ENCODE assay signal across 17 cellular contexts in genomic region chr22:45478108-45478771, GRCh38. TPM values are rescaled to one million over a fixed set of nuclear protein-coding genes. Genes with fewer than 3 reads are reported as not detected.
DNase-seq lines count a peak whose midpoint lies in the region; ATAC-seq and TF ChIP-seq lines count a peak whose summit lies in the region.
"Had no signal": no experiment of that assay in that cellular context is flagged by ENCODE, and none has a peak within 500 bp of the region (broad histone marks: within the 10 kb centered on the region; RNA-seq: fewer than 3 reads in every experiment).

No MANE protein-coding gene starts in this region.

- H3K4me1 ChIP-seq in Panc1 (ENCODE audit: control insufficient read depth, insufficient read depth, low read length), result peaks cover 8% of the 10 kb centered on the region; the same call in 1 of the 2 replicates
- no peaks in the 10 kb centered on the region for H3K4me1 ChIP-seq in colonic mucosa
- H3K4me1 ChIP-seq in suprapubic skin, result peaks cover 31% of the 10 kb centered on the region

- no peak overlapping the region for H3K4me3 ChIP-seq in Panc1 (ENCODE audit: low read depth in 2 of 2, low read length in 2 of 2)
- H3K4me3 ChIP-seq in colonic mucosa, result no peak overlapping the region
- H3K4me3 ChIP-seq in suprapubic skin, result no peak overlapping the region
- H3K4me3 ChIP-seq: GM12878 had no signal

- TF ChIP-seq CTCF in Panc1 (IDR thresholded peaks at IDR 0.05) (no peak), colonic mucosa (IDR thresholded peaks at IDR 0.05) (no peak), suprapubic skin (IDR thresholded peaks at IDR 0.05) (no peak)

- H3K9me3 ChIP-seq in Panc1 (ENCODE audit: control insufficient read depth, insufficient read depth, low read depth, low read length) (no peaks in the 10 kb centered on the region), colonic mucosa (no peaks in the 10 kb centered on the region), suprapubic skin (no peaks in the 10 kb centered on the region)

- H3K27me3 ChIP-seq in Panc1 (ENCODE audit: control insufficient read depth, insufficient read depth, low read length), result no peaks in the 10 kb centered on the region
- H3K27me3 ChIP-seq in colonic mucosa, result no peaks in the 10 kb centered on the region
- H3K27me3 ChIP-seq in suprapubic skin, result no peaks in the 10 kb centered on the region

- DNase-seq in EL, result peak; percentile 94
- peak; percentile 47 for DNase-seq in Panc1 (ENCODE audit: low read depth, low spot score)
- peak; percentile 99 for DNase-seq in fibroblast of peridontal ligament (ENCODE audit: extremely low read depth)
- peak; percentile 78 for DNase-seq in sciatic nerve (ENCODE audit: low spot score)
- no peak for DNase-seq in colonic mucosa
- DNase-seq in superior temporal gyrus (ENCODE audit: extremely low spot score), result no peak
- no peak for DNase-seq in suprapubic skin (ENCODE audit: low spot score in 2 of 2)
- DNase-seq: activated CD4-positive, alpha-beta T cell treated with anti-CD3 and anti-CD28 coated beads for 4 hours; activated gamma-delta T cell treated with Interleukin-2 at 50 U/mL for 16 hours; COR-L47; kidney; NCI-H1092 treated with DMSO at 0.1 percent for 48 hours; NCI-H82; stimulated activated CD4-positive, alpha-beta T cell treated with anti-CD3 and anti-CD28 coated beads, Interleukin-4, amount 100 ng/mL, for 1 hour; SW 1271 had no signal

- ATAC-seq in Panc1 (peak; percentile 88), sciatic nerve (peak; percentile 87), GM18873 (IDR thresholded peaks at IDR 0.05; ENCODE audit: low FRiP score, unreplicated experiment) (no peak)
- ATAC-seq: GM12878 had no signal

- H3K36me3 ChIP-seq in Panc1 (ENCODE audit: control insufficient read depth, insufficient read depth, low read length), result no peaks in the 10 kb centered on the region
- H3K36me3 ChIP-seq in colonic mucosa, result no peaks in the 10 kb centered on the region
- H3K36me3 ChIP-seq in suprapubic skin, result no peaks in the 10 kb centered on the region

- POLR2A ChIA-PET in Panc1 (lab: Charles Lee), result no interaction called here

- 58% methylated on average over 11 of the region's 11 CpGs for WGBS in suprapubic skin

- BruUV-seq in Panc1 (replicated peaks; lab: Mats Ljungman, UMichigan), result no TSS peak

- in situ Hi-C loops in Panc1 (cut with HindIII; ENCODE audit: low pct_unique_long_range_greater_than_20kb, low sequenced_read_pairs), result no loop called here

- no peak overlapping the region for H3K9ac ChIP-seq in colonic mucosa (ENCODE audit: low read depth in 2 of 2, low read length in 2 of 2)

- H3K27ac ChIP-seq in Panc1 (ENCODE audit: low read length), result peak overlapping the region; percentile 8; the same call in 1 of the 2 replicates
- H3K27ac ChIP-seq in colonic mucosa, result no peak overlapping the region
- H3K27ac ChIP-seq in suprapubic skin, result no peak overlapping the region

- no peak for TF ChIP-seq EP300 in suprapubic skin (IDR thresholded peaks at IDR 0.05)

- TF ChIP-seq POLR2A in suprapubic skin (IDR thresholded peaks at IDR 0.05), result no peak

- CTCF ChIA-PET in Panc1 (lab: Charles Lee), result no interaction called here

- intact Hi-C loops in Panc1 (cut with micrococcal nuclease; ENCODE audit: unreplicated experiment) (no loop called here), sciatic nerve (cut with DNase I) (no loop called here), colonic mucosa (cut with DNase I) (no loop called here)

RNA-seq across cellular contexts. Expression of gene FBLN1, which starts 24.4 kb away (rescaled TPM):
- total RNA-seq in Panc1 (2021; ENCODE audit: unreplicated experiment) (143 TPM), sciatic nerve (624 TPM), colonic mucosa (10 to 100 TPM; 41.6 to 65.5 TPM), suprapubic skin (100 to 1,000 TPM; 111 to 174 (median 139) TPM)
- polyA plus RNA-seq in Panc1 (2012; ENCODE audit: insufficient read length), result 196 TPM

Comparison
In these comparisons a context has a peak if more than half of its experiments do, and no peak if none do; other contexts are left out.
1. DNase-seq: peak in EL (single experiment), Panc1 (single experiment), fibroblast of peridontal ligament (single experiment) and sciatic nerve (single experiment); none in colonic mucosa (single experiment), superior temporal gyrus (single experiment) and suprapubic skin (0 of 2).